Comparison of ENCODE assay signal across 10 cellular contexts in the genomic region with DNA sequence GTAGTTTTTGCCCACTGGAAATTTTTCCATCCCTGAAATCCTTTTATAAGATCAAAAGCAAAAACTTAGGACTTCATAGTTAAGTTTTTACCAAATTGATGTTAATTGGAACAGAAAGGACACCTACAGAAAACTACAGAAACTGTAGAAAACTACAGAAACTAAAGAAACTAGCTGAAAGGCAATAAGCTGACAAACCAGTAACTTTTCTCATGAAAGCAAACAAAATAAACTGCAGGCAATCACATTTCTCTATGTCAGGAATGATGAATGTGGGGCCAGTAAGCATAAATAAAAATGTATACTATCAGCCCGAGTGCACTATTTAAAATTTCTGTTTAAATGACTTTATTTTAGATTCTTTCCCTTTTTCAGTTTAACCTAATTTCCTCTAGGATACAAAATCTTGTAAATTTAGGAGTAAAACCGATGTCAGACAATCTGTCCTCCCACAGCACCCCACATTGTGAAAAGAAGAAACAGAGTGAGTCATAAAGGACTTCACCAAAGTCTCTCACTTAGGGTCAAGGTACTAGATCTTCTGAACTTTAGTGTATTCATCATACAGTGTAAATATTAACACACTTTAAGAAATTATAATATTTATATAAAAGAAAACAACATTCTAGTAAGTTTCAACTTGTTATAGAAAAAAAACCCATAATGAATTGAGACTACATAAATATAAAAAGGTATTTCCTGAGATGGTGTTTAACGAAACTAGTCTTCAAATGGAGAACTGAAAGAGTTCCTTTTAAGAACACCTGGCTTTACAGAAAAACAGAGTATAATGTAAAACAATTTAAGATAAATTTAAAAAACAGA.
DNase-seq lines count a peak whose midpoint lies in the region; ATAC-seq, FAIRE-seq and TF ChIP-seq lines count a peak whose summit lies in the region.
"Had no signal": no experiment of that assay in that cellular context is flagged by ENCODE, and none has a peak within 500 bp of the region (broad histone marks: within the 10 kb centered on the region; RNA-seq: fewer than 3 reads in every experiment).

No MANE protein-coding gene starts in this region.

- no peaks in the 10 kb centered on the region for H3K27me3 ChIP-seq in MM.1S (replicated peaks; ENCODE audit: insufficient read depth, low read length)

- no peaks in the 10 kb centered on the region for H3K36me3 ChIP-seq in MM.1S (replicated peaks; ENCODE audit: insufficient read depth, low read length)

- H3K4me1 ChIP-seq in MM.1S (ENCODE audit: low read length), result peaks cover 41% of the 10 kb centered on the region

- peak overlapping the region; percentile 60 for H2AFZ ChIP-seq in MM.1S (ENCODE audit: low read length)

- peak; percentile 64 for ATAC-seq in GM19328 (IDR thresholded peaks at IDR 0.05; ENCODE audit: unreplicated experiment)
- ATAC-seq in HG02938 (IDR thresholded peaks at IDR 0.05; ENCODE audit: unreplicated experiment), result peak; percentile 98
- ATAC-seq: activated CD8-positive, alpha-beta T cell treated with anti-CD3 and anti-CD28 coated beads, Interleukin-2, amount 10 ng/mL, durations not matched to agents 7 days and 5 days had no signal

- peak overlapping the region; percentile 62 for H3K9ac ChIP-seq in MM.1S (ENCODE audit: low read length)

- H3K4me2 ChIP-seq in MM.1S (ENCODE audit: low read depth, low read length), result peak overlapping the region; percentile 82

- FAIRE-seq in A204.1 (lab: Jason Lieb, UNC), result peak; percentile 43

- H3K79me2 ChIP-seq in MM.1S (ENCODE audit: low read length), result no peaks in the 10 kb centered on the region

- H4K20me1 ChIP-seq in MM.1S (ENCODE audit: insufficient read depth, low read length), result no peaks in the 10 kb centered on the region

- H3K9me2 ChIP-seq in MM.1S (replicated peaks; ENCODE audit: insufficient read depth, low read length), result no peaks in the 10 kb centered on the region

- DNase-seq in MM.1S, result peak; percentile 67
- DNase-seq in NCI-H1105 (lab: John Stamatoyannopoulos, UW), result no peak
- no peak for DNase-seq in NCI-H446 (lab: John Stamatoyannopoulos, UW)
- DNase-seq in activated gamma-delta T cell (lab: John Stamatoyannopoulos, UW), result no peak
- no peak for DNase-seq in UCSD-AML1 (lab: John Stamatoyannopoulos, UW; ENCODE audit: unreplicated experiment)
- DNase-seq: activated CD8-positive, alpha-beta T cell treated with anti-CD3 and anti-CD28 coated beads, Interleukin-2, amount 10 ng/mL, durations not matched to agents 7 days and 5 days; Kasumi-1 had no signal

- peaks cover 32% of the 10 kb centered on the region for H3F3A ChIP-seq in MM.1S (ENCODE audit: insufficient read depth, low read length)

- peak overlapping the region; percentile 97 for H3K27ac ChIP-seq in MM.1S (ENCODE audit: low read length)

- H3K9me3 ChIP-seq in MM.1S (replicated peaks; ENCODE audit: insufficient read depth, low read length), result no peaks in the 10 kb centered on the region

- no peak for TF ChIP-seq CTCF in MM.1S (IDR thresholded peaks at IDR 0.05; ENCODE audit: low read length)

- H3K4me3 ChIP-seq in MM.1S (ENCODE audit: low read length), result peak overlapping the region; percentile 40
